ENCODE assay signal across 21 cellular contexts in the genomic region with DNA sequence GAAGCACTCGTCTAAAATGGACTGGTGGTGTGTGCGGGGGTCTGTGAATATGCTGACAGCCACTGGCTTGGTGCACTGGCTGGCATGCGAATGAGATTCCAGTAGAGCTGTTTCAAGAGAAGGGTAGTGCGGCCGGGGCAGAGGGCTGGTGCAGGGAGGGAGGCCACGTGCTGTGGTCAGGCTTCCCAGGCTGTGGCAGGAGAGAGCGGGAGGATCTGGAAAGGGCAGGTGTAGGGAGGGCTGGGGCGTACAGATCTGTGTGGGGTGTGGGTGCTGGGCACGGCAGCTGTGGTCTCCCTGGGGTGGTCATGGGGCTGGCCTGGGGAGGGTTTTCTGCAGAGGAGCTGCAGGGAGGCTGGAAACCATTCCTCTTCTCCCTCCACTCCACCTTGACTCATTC.
"Had no signal": no experiment of that assay in that cellular context is flagged by ENCODE, and none has a peak within 500 bp of the region (broad histone marks: within the 10 kb centered on the region; RNA-seq: fewer than 3 reads in every experiment).

No MANE protein-coding gene starts in this region.

- ATAC-seq: left lung; lower lobe of right lung; natural killer cell; stimulated activated naive B cell treated with anti-CD40 and anti-IgM and Interleukin-4, amounts not matched to agents 10 μg/mL and 1 μg/mL and 100 μg/mL, for 72 hours had no signal

- DNase-seq: dorsolateral prefrontal cortex; effector CD4-positive, alpha-beta T cell; left cardiac atrium; lower lobe of right lung; natural killer cell; right cardiac atrium; sigmoid colon; spleen; stimulated activated CD4-positive, alpha-beta T cell treated with anti-CD3 and anti-CD28 coated beads, Interleukin-4, amount 100 ng/mL, for 4 hours; stimulated activated naive B cell treated with anti-CD40 and anti-IgM and Interleukin-4, amounts not matched to agents 10 μg/mL and 1 μg/mL and 100 μg/mL, for 72 hours; upper lobe of left lung had no signal

- H3K4me1 ChIP-seq: parathyroid adenoma, prostate gland, spleen had no signal

- H3K9ac ChIP-seq: parathyroid adenoma had no signal

- H3K4me3 ChIP-seq: dorsolateral prefrontal cortex, hepatocyte, left lung, lower lobe of right lung, prostate gland, sigmoid colon, skin epidermis, spleen, thoracic aorta, tibial nerve, upper lobe of left lung had no signal

- H2AFZ ChIP-seq: hepatocyte, parathyroid adenoma had no signal

- H3K9me3 ChIP-seq: left lung, lower lobe of right lung, prostate gland, sigmoid colon, spleen, thoracic aorta, tibial nerve, upper lobe of left lung had no signal

- H3K27me3 ChIP-seq: dorsolateral prefrontal cortex, hepatocyte, left lung, sigmoid colon, tibial nerve, upper lobe of left lung had no signal

- H3K27ac ChIP-seq: dorsolateral prefrontal cortex, hepatocyte, left lung, lower lobe of right lung, parathyroid adenoma, prostate gland, sigmoid colon, skin epidermis, spleen, thoracic aorta, upper lobe of left lung had no signal

- H3K36me3 ChIP-seq: left lung, lower lobe of right lung, prostate gland, sigmoid colon, spleen, thoracic aorta, tibial nerve, upper lobe of left lung had no signal

- H3K4me2 ChIP-seq: hepatocyte had no signal

- FAIRE-seq: colon, frontal cortex, urothelium cell line had no signal
